13 cellular contexts compared by ENCODE assay signal in genomic region chr2:128638311-128638710, GRCh38.
DNase-seq lines count a peak whose midpoint lies in the region; ATAC-seq, FAIRE-seq and TF ChIP-seq lines count a peak whose summit lies in the region.
"Had no signal": no experiment of that assay in that cellular context is flagged by ENCODE, and none has a peak within 500 bp of the region (broad histone marks: within the 10 kb centered on the region; RNA-seq: fewer than 3 reads in every experiment).

No MANE protein-coding gene starts in this region.

- no peak overlapping the region for H3K4me3 Mint-ChIP-seq in activated T-cell treated with anti-CD3 and anti-CD28 coated beads, Interleukin-2, amount 50 U/mL, for 4 hours
- H3K4me3 Mint-ChIP-seq in type B pancreatic cell, result peak overlapping the region; percentile 28

- no peak for FAIRE-seq in kidney (lab: Jason Lieb, UNC)

- intact Hi-C loops in kidney (cut with DNase I), result no loop called here

- no peak overlapping the region for H3K9ac ChIP-seq in kidney (ENCODE audit: low read length in 2 of 2)

- H3K36me3 Mint-ChIP-seq in activated T-cell treated with anti-CD3 and anti-CD28 coated beads, Interleukin-2, amount 50 U/mL, for 4 hours (ENCODE audit: insufficient read depth), result no peaks in the 10 kb centered on the region
- no peaks in the 10 kb centered on the region for H3K36me3 Mint-ChIP-seq in type B pancreatic cell

- no peaks in the 10 kb centered on the region for H3K9me3 ChIP-seq in kidney (ENCODE audit: control insufficient read depth in 1 of 2, low read length in 2 of 2)
- H3K9me3 ChIP-seq: breast epithelium had no signal

- H3K27me3 Mint-ChIP-seq in activated T-cell treated with anti-CD3 and anti-CD28 coated beads, Interleukin-2, amount 50 U/mL, for 4 hours (ENCODE audit: low read depth), result peaks cover 4% of the 10 kb centered on the region
- H3K27me3 Mint-ChIP-seq in type B pancreatic cell, result peaks cover 2% of the 10 kb centered on the region

- no peaks in the 10 kb centered on the region for H3K4me1 ChIP-seq in kidney (ENCODE audit: control insufficient read depth in 1 of 2, insufficient read depth in 1 of 2, low read depth in 1 of 2, low read length in 2 of 2)
- H3K4me1 ChIP-seq: breast epithelium had no signal

- H3K4me1 Mint-ChIP-seq in activated T-cell treated with anti-CD3 and anti-CD28 coated beads, Interleukin-2, amount 50 U/mL, for 4 hours (ENCODE audit: low read depth), result no peaks in the 10 kb centered on the region
- peaks cover 18% of the 10 kb centered on the region for H3K4me1 Mint-ChIP-seq in type B pancreatic cell (ENCODE audit: unreplicated experiment)

- peak; percentile 8 for DNase-seq in activated T-cell treated with anti-CD3 and anti-CD28 coated beads, Interleukin-2, amount 50 U/mL, for 1 hour
- no peak for DNase-seq in activated T-cell treated with anti-CD3 and anti-CD28 coated beads, Interleukin-2, amount 50 U/mL, for 4 hours
- DNase-seq in activated CD8-positive, alpha-beta memory T cell treated with anti-CD3 and anti-CD28 coated beads, Interleukin-2, amount 50 U/mL, for 48 hours, result peak; percentile 10
- DNase-seq in kidney (peak; percentile 59), type B pancreatic cell (ENCODE audit: extremely low spot score, unreplicated experiment) (peak; percentile 60), HPDE6-E6E7 (ENCODE audit: extremely low spot score) (no peak), T-helper 9 cell (no peak)
- DNase-seq: ACHN; stimulated activated CD4-positive, alpha-beta T cell treated with anti-CD3 and anti-CD28 coated beads, Interleukin-1b, Interleukin-23, amount 100 ng/mL, for 48 hours; stimulated activated naive CD4-positive, alpha-beta T cell; T1000 had no signal

- peak overlapping the region; percentile 58 for H3K27ac Mint-ChIP-seq in type B pancreatic cell

- no peak overlapping the region for H3K27ac ChIP-seq in kidney (ENCODE audit: low read depth in 2 of 2, low read length in 2 of 2)

- TF ChIP-seq CTCF in kidney (IDR thresholded peaks at IDR 0.05; ENCODE audit: borderline replicate concordance, extremely low read depth, insufficient read depth) (no peak), type B pancreatic cell (conservative IDR thresholded peaks at IDR 0.05) (no peak)

- H3K36me3 ChIP-seq in kidney (ENCODE audit: control insufficient read depth in 1 of 2, insufficient read depth in 2 of 2, low read length in 2 of 2), result no peaks in the 10 kb centered on the region
- H3K36me3 ChIP-seq: breast epithelium had no signal

- ATAC-seq in activated T-cell treated with anti-CD3 and anti-CD28 coated beads, Interleukin-2, amount 50 U/mL, for 4 hours, result no peak
- ATAC-seq in HG02623 (IDR thresholded peaks at IDR 0.05; ENCODE audit: unreplicated experiment), result no peak

- H3K4me3 ChIP-seq in kidney (ENCODE audit: low read length in 2 of 2), result no peak overlapping the region
- H3K4me3 ChIP-seq: breast epithelium had no signal

- no peaks in the 10 kb centered on the region for H3K9me3 Mint-ChIP-seq in activated T-cell treated with anti-CD3 and anti-CD28 coated beads, Interleukin-2, amount 50 U/mL, for 4 hours
- H3K9me3 Mint-ChIP-seq in type B pancreatic cell, result no peaks in the 10 kb centered on the region

Comparison
In these comparisons a context has a peak if more than half of its experiments do, and no peak if none do; other contexts are left out.
1. DNase-seq: peak in activated T-cell treated with anti-CD3 and anti-CD28 coated beads, Interleukin-2, amount 50 U/mL, for 1 hour (single experiment), activated CD8-positive, alpha-beta memory T cell treated with anti-CD3 and anti-CD28 coated beads, Interleukin-2, amount 50 U/mL, for 48 hours (single experiment), kidney (single experiment) and type B pancreatic cell (single experiment); none in activated T-cell treated with anti-CD3 and anti-CD28 coated beads, Interleukin-2, amount 50 U/mL, for 4 hours (single experiment), HPDE6-E6E7 (single experiment) and T-helper 9 cell (single experiment).